Comparison of ENCODE assay signal across 1 cellular context in the genomic region with DNA sequence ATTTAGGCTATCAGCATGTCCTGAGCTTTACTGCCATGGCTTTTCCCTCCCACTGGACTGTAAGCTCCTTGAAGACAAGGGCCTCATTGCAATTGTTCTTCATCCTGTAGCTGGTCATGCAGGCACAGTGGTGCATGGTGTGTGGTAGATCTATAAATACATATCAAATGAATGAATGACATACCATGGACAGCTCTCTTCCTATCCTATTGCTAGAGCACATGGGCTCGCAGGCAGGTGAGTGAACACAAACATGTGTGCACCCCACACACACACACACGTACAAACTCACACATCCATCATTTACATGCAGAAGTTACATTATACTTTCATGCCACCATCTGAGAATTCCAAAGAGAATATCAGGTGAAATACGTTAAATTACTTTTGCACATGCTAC.
TF ChIP-seq lines count a peak whose summit lies in the region.

No MANE protein-coding gene starts in this region.

TF ChIP-seq in A549, 52 proteins besides CTCF, POLR2A, EP300 and RAD21:
- TF ChIP-seq, protein P1, sequence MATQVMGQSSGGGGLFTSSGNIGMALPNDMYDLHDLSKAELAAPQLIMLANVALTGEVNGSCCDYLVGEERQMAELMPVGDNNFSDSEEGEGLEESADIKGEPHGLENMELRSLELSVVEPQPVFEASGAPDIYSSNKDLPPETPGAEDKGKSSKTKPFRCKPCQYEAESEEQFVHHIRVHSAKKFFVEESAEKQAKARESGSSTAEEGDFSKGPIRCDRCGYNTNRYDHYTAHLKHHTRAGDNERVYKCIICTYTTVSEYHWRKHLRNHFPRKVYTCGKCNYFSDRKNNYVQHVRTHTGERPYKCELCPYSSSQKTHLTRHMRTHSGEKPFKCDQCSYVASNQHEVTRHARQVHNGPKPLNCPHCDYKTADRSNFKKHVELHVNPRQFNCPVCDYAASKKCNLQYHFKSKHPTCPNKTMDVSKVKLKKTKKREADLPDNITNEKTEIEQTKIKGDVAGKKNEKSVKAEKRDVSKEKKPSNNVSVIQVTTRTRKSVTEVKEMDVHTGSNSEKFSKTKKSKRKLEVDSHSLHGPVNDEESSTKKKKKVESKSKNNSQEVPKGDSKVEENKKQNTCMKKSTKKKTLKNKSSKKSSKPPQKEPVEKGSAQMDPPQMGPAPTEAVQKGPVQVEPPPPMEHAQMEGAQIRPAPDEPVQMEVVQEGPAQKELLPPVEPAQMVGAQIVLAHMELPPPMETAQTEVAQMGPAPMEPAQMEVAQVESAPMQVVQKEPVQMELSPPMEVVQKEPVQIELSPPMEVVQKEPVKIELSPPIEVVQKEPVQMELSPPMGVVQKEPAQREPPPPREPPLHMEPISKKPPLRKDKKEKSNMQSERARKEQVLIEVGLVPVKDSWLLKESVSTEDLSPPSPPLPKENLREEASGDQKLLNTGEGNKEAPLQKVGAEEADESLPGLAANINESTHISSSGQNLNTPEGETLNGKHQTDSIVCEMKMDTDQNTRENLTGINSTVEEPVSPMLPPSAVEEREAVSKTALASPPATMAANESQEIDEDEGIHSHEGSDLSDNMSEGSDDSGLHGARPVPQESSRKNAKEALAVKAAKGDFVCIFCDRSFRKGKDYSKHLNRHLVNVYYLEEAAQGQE (IDR thresholded peaks at IDR 0.05) = peak; percentile 30; the same call in 1 of the 2 replicates
- TF ChIP-seq JUNB (IDR thresholded peaks at IDR 0.05) = no peak
